Comparison of ENCODE assay signal across 20 cellular contexts in genomic region chr18:37440206-37440605, GRCh38.
"Had no signal": no experiment of that assay in that cellular context is flagged by ENCODE, and none has a peak within 500 bp of the region (broad histone marks: within the 10 kb centered on the region; RNA-seq: fewer than 3 reads in every experiment).

No MANE protein-coding gene starts in this region.

- H3K4me3 ChIP-seq: breast epithelium had no signal

- DNase-seq: activated CD4-positive, alpha-beta T cell treated with anti-CD3 and anti-CD28 coated beads for 4 hours; activated CD8-positive, alpha-beta memory T cell treated with anti-CD3 and anti-CD28 coated beads, Interleukin-2, amount 50 U/mL, for 4 hours; activated CD8-positive, alpha-beta T cell treated with anti-CD3 and anti-CD28 coated beads for 36 hours; activated naive CD4-positive, alpha-beta T cell treated with anti-CD3 and anti-CD28 coated beads, Interleukin-2, amount 50 U/mL, for 16 hours; activated naive CD8-positive, alpha-beta T cell treated with anti-CD3 and anti-CD28 coated beads, Interleukin-2, amount 10 ng/mL, durations not matched to agents 7 days and 5 days; aorta; central memory CD4-positive, alpha-beta T cell; KG1; NCI-H1092; NCI-H1930; NCI-H2107; NCI-H2171 treated with DMSO at 0.1 percent for 48 hours; NCI-H345; NCI-H524; OCI-M1; SHP77 treated with DMSO at 0.1 percent for 48 hours had no signal

- H3K36me3 ChIP-seq: breast epithelium had no signal

- H3K27ac ChIP-seq: breast epithelium, RWPE1 had no signal

- H3K4me1 ChIP-seq: breast epithelium had no signal

- ATAC-seq: activated CD4-positive, CD25-positive, alpha-beta regulatory T cell treated with anti-CD3 and anti-CD28 coated beads, Interleukin-2, amount 50 U/mL, for 24 hours; activated CD8-positive, alpha-beta T cell treated with anti-CD3 and anti-CD28 coated beads for 36 hours; Panc1 had no signal
